In genomic region chrX:106467943-106468342, GRCh38 we compare ENCODE assay signal across 28 cellular contexts.
"Had no signal": no experiment of that assay in that cellular context is flagged by ENCODE, and none has a peak within 500 bp of the region (broad histone marks: within the 10 kb centered on the region; RNA-seq: fewer than 3 reads in every experiment).

No MANE protein-coding gene starts in this region.

- H3K27ac ChIP-seq: adrenal gland, ascending aorta, body of pancreas, brain microvascular endothelial cell, breast epithelium, cardiac muscle cell had no signal

- H3K4me3 ChIP-seq: adrenal gland, ascending aorta, body of pancreas, breast epithelium, cardiac muscle cell had no signal

- H3K36me3 ChIP-seq: adrenal gland, ascending aorta, brain microvascular endothelial cell, breast epithelium, cardiac muscle cell had no signal

- DNase-seq: activated effector memory CD4-positive, alpha-beta T cell treated with anti-CD3 and anti-CD28 coated beads, Interleukin-2, amount 50 U/mL, for 16 hours; activated effector memory CD4-positive, alpha-beta T cell treated with Interleukin-2 at 50 U/mL for 16 hours; activated gamma-delta T cell treated with Interleukin-2 at 50 U/mL for 16 hours; activated naive CD4-positive, alpha-beta T cell; activated naive CD4-positive, alpha-beta T cell treated with anti-CD3 and anti-CD28 coated beads for 36 hours; activated naive CD4-positive, alpha-beta T cell treated with anti-CD3 and anti-CD28 coated beads, Interleukin-2, amount 10 ng/mL, durations not matched to agents 7 days and 5 days; activated naive CD4-positive, alpha-beta T cell treated with anti-CD3 and anti-CD28 coated beads, Interleukin-2, amount 50 U/mL, for 16 hours; activated naive CD4-positive, alpha-beta T cell treated with Interleukin-2 at 50 U/mL for 16 hours; activated naive CD8-positive, alpha-beta T cell treated with anti-CD3 and anti-CD28 coated beads for 36 hours; activated naive CD8-positive, alpha-beta T cell treated with anti-CD3 and anti-CD28 coated beads, Interleukin-2, amount 10 ng/mL, durations not matched to agents 7 days and 5 days; activated naive CD8-positive, alpha-beta T cell treated with anti-CD3 and anti-CD28 coated beads, Interleukin-2, amount 50 U/mL, for 24 hours; activated T-cell treated with anti-CD3 and anti-CD28 coated beads, Interleukin-2, amount 50 U/mL, for 24 hours; activated T-cell treated with anti-CD3 and anti-CD28 coated beads, Interleukin-2, amount 50 U/mL, for 4 hours; activated T-cell treated with anti-CD3 and anti-CD28 coated beads, Interleukin-2, amount 50 U/mL, for 48 hours; activated T-cell treated with anti-CD3 and anti-CD28 coated beads, Interleukin-2, amount 50 U/mL, for 72 hours; adrenal gland; amniotic stem cell; amygdala; anterior cingulate cortex; aorta; brain microvascular endothelial cell; caudate nucleus; central memory CD4-positive, alpha-beta T cell; cerebellar nuclear complex had no signal

- H3K9me3 ChIP-seq: adrenal gland, ascending aorta, body of pancreas, breast epithelium had no signal

- H3K4me1 ChIP-seq: adrenal gland, ascending aorta, body of pancreas, breast epithelium had no signal
